ENCODE assay signal across 20 cellular contexts in genomic region chr14:31566456-31566855, GRCh38. TPM values are rescaled to one million over a fixed set of nuclear protein-coding genes. Genes with fewer than 3 reads are reported as not detected.
DNase-seq lines count a peak whose midpoint lies in the region; ATAC-seq, FAIRE-seq and TF ChIP-seq lines count a peak whose summit lies in the region.
"Had no signal": no experiment of that assay in that cellular context is flagged by ENCODE, and none has a peak within 500 bp of the region (broad histone marks: within the 10 kb centered on the region; RNA-seq: fewer than 3 reads in every experiment).

No MANE protein-coding gene starts in this region.

- no peak for TF ChIP-seq RAD21 in IMR-90 (IDR thresholded peaks at IDR 0.05; ENCODE audit: low read length)

- H3K9me3 ChIP-seq in IMR-90 (ENCODE audit: control insufficient read depth, insufficient read depth, low read length) (no peaks in the 10 kb centered on the region), keratinocyte (ENCODE audit: control insufficient read depth, low read depth, low read length) (no peaks in the 10 kb centered on the region)

- no peak overlapping the region for H2AK5ac ChIP-seq in IMR-90 (ENCODE audit: low read depth, low read length)

- 100% methylated on average over 1 of the region's 1 CpG; no CpG with 5 or more reads in 1 of the 2 experiments for WGBS in IMR-90 (ENCODE audit: extremely low coverage in 2 of 2, insufficient read length in 1 of 2), 2 experiments

- intact Hi-C loops in IMR-90 (cut with micrococcal nuclease): loop anchor here (10.0 kb wide), 1 partner anchor 898 kb away; no protein-coding TSS in a partner anchor

- no peaks in the 10 kb centered on the region for H3K79me2 ChIP-seq in keratinocyte (ENCODE audit: control insufficient read depth, insufficient read depth, low read length)

- no peak overlapping the region for H2BK5ac ChIP-seq in IMR-90 (ENCODE audit: low read depth, low read length, poor library complexity, severe bottlenecking)

- dilution Hi-C loops in IMR-90 (cut with HindIII; ENCODE audit: low sequenced_read_pairs, unreplicated experiment): no loop called here
- dilution Hi-C loops in keratinocyte (cut with MboI; ENCODE audit: extremely low pct_ligation_motif_present, low sequenced_read_pairs): no loop called here

- H4K20me1 ChIP-seq in IMR-90 (ENCODE audit: insufficient read depth, low read length) (no peaks in the 10 kb centered on the region), keratinocyte (ENCODE audit: control insufficient read depth, extremely low read depth, insufficient read depth, low read length) (no peaks in the 10 kb centered on the region)

- no peak overlapping the region for H2AK9ac ChIP-seq in IMR-90 (replicated peaks; ENCODE audit: low read depth, low read length, poor library complexity)

- ATAC-seq in IMR-90 (ENCODE audit: low read depth) (no peak), GM18517 (IDR thresholded peaks at IDR 0.05; ENCODE audit: unreplicated experiment) (no peak)
- ATAC-seq: GM23338 had no signal

- TF ChIP-seq CTCF in IMR-90 (conservative IDR thresholded peaks at IDR 0.05; ENCODE audit: low read depth, low read length) (no peak), keratinocyte (optimal IDR thresholded peaks at IDR 0.05 in 1 of 3, IDR thresholded peaks at IDR 0.05 in 1 of 3, conservative IDR thresholded peaks at IDR 0.05 in 1 of 3; ENCODE audit: extremely low read depth in 1 of 3, insufficient read depth in 2 of 3, low read length in 3 of 3) (no peak)

- no peak overlapping the region for H3K27ac ChIP-seq in IMR-90 (ENCODE audit: insufficient read depth, low read length)
- peak overlapping the region; percentile 78 for H3K27ac ChIP-seq in keratinocyte (ENCODE audit: control insufficient read depth, insufficient read depth, low read length)
- H3K27ac ChIP-seq: 22Rv1 had no signal

- no peaks in the 10 kb centered on the region for H3K9me1 ChIP-seq in IMR-90 (ENCODE audit: insufficient read depth, low read length)
- H3K9me1 ChIP-seq in keratinocyte (ENCODE audit: control insufficient read depth, extremely low read depth, insufficient read depth, low read length): no peaks in the 10 kb centered on the region

- H3K4me2 ChIP-seq in IMR-90 (ENCODE audit: low read depth, low read length) (no peak overlapping the region), keratinocyte (ENCODE audit: control insufficient read depth, extremely low read depth, insufficient read depth, low read depth, low read length) (no peak overlapping the region)
- H3K4me2 ChIP-seq: GM23338 had no signal

- no peak overlapping the region for H4K5ac ChIP-seq in IMR-90 (ENCODE audit: low read depth, low read length)

- H3K4ac ChIP-seq in IMR-90 (ENCODE audit: low read depth, low read length): no peak overlapping the region

- no peak overlapping the region for H2AFZ ChIP-seq in IMR-90 (replicated peaks; ENCODE audit: low read length, poor library complexity)
- H2AFZ ChIP-seq in keratinocyte (ENCODE audit: control insufficient read depth, low read length): no peak overlapping the region
- H2AFZ ChIP-seq: GM23338 had no signal

- no peak overlapping the region for H4K91ac ChIP-seq in IMR-90 (ENCODE audit: insufficient read depth, low read depth, low read length)

- H3K4me3 ChIP-seq in IMR-90 (ENCODE audit: insufficient read depth, low read depth, low read length) (no peak overlapping the region), keratinocyte (ENCODE audit: control insufficient read depth in 2 of 3, extremely low read depth in 1 of 3, insufficient read depth in 2 of 3, low read depth in 1 of 3, low read length in 3 of 3) (no peak overlapping the region)
- H3K4me3 ChIP-seq: GM23338 had no signal

- no peak overlapping the region for H3K18ac ChIP-seq in IMR-90 (ENCODE audit: low read depth, low read length)

- no peaks in the 10 kb centered on the region for H3K27me3 ChIP-seq in IMR-90 (ENCODE audit: control insufficient read depth, insufficient read depth, low read length)
- H3K27me3 ChIP-seq in keratinocyte (ENCODE audit: control insufficient read depth, extremely low read depth, insufficient read depth, low read length): no peaks in the 10 kb centered on the region

- H3K4me1 ChIP-seq in IMR-90 (ENCODE audit: control insufficient read depth, insufficient read depth, low read length) (peaks cover 9% of the 10 kb centered on the region), keratinocyte (ENCODE audit: control insufficient read depth, extremely low read depth, insufficient read depth, low read length) (peaks cover 23% of the 10 kb centered on the region)

- no peak overlapping the region for H3K23ac ChIP-seq in IMR-90 (ENCODE audit: low read depth, low read length)

- CTCF ChIA-PET in IMR-90 (lab: Yijun Ruan, JAX): no interaction called here

- H3K9ac ChIP-seq in IMR-90 (ENCODE audit: low read depth, low read length) (no peak overlapping the region), keratinocyte (ENCODE audit: control insufficient read depth, extremely low read depth, insufficient read depth, low read length) (no peak overlapping the region)

- H3K14ac ChIP-seq in IMR-90 (replicated peaks; ENCODE audit: low read depth, low read length): no peak overlapping the region

- POLR2A ChIA-PET in IMR-90 (lab: Charles Lee; ENCODE audit: unreplicated experiment): no interaction called here

- no peak overlapping the region for H4K8ac ChIP-seq in IMR-90 (ENCODE audit: low read depth in 2 of 2, low read length in 2 of 2)

- no peak for FAIRE-seq in keratinocyte (lab: Jason Lieb, UNC)
- FAIRE-seq: GM12892 had no signal

- no peak overlapping the region for H2BK120ac ChIP-seq in IMR-90 (ENCODE audit: low read depth, low read length)

- no peaks in the 10 kb centered on the region; a peak in 2 of 4 replicates for H3K79me1 ChIP-seq in IMR-90 (ENCODE audit: low read depth in 1 of 2, low read length in 2 of 2)

- in situ Hi-C loops in IMR-90 (cut with MboI; ENCODE audit: low sequenced_read_pairs): no loop called here

- H3K56ac ChIP-seq in IMR-90 (ENCODE audit: extremely low read depth, insufficient read depth, low read length): no peak overlapping the region

- DNase-seq in NCI-H82 (lab: John Stamatoyannopoulos, UW) (peak; percentile 8), NCI-H82 treated with DMSO at 0.1 percent for 48 hours (lab: John Stamatoyannopoulos, UW; ENCODE audit: unreplicated experiment) (no peak), IMR-90 (no peak), astrocyte of the hippocampus (ENCODE audit: low read depth, low spot score) (peak; percentile 25), keratinocyte (ENCODE audit: low read depth, low spot score) (no peak), NCI-H1694 treated with DMSO at 0.1 percent for 48 hours (lab: John Stamatoyannopoulos, UW) (no peak), GM19238 (ENCODE audit: insufficient read length, low spot score) (no peak)
- DNase-seq: ACHN; C1 segment of cervical spinal cord; Calu3; CD4-positive, alpha-beta memory T cell; COR-L47; DMS53; DMS79 treated with DMSO at 0.1 percent for 48 hours; H9; HFFc6 had no signal

- peak overlapping the region; percentile 62; the same call in 1 of the 2 replicates for H2BK20ac ChIP-seq in IMR-90 (ENCODE audit: low read depth, low read length)

- H3K36me3 ChIP-seq in IMR-90 (ENCODE audit: control insufficient read depth, insufficient read depth, low read length) (no peaks in the 10 kb centered on the region), keratinocyte (ENCODE audit: control insufficient read depth in 2 of 2, extremely low read depth in 1 of 2, insufficient read depth in 2 of 2, low read length in 2 of 2) (no peaks in the 10 kb centered on the region)

- H2BK15ac ChIP-seq in IMR-90 (ENCODE audit: low read depth, low read length): no peak overlapping the region

- no TSS peak for BruUV-seq in IMR-90 (replicated peaks; lab: Mats Ljungman, UMichigan)

- no peak for TF ChIP-seq POLR2A in IMR-90 (IDR thresholded peaks at IDR 0.05; ENCODE audit: low read depth, low read length)

TF ChIP-seq in IMR-90, 13 proteins besides CTCF, POLR2A, EP300 and RAD21 (continues in another document):
- no peak for TF ChIP-seq SMC3 (IDR thresholded peaks at IDR 0.05; ENCODE audit: low read depth, low read length)
- no peak for TF ChIP-seq MXI1 (IDR thresholded peaks at IDR 0.05; ENCODE audit: borderline replicate concordance, low read depth, low read length)
- TF ChIP-seq ELK1 (IDR thresholded peaks at IDR 0.05; ENCODE audit: borderline replicate concordance, low read depth, low read length): no peak
- no peak for TF ChIP-seq RFX5 (IDR thresholded peaks at IDR 0.05; ENCODE audit: low read depth, low read length)
- no peak for TF ChIP-seq RCOR1 (IDR thresholded peaks at IDR 0.05; ENCODE audit: insufficient replicate concordance, low read length)
- TF ChIP-seq USF2 (IDR thresholded peaks at IDR 0.05; ENCODE audit: low read depth, low read length): no peak
- TF ChIP-seq NFE2L2 (IDR thresholded peaks at IDR 0.05; ENCODE audit: low read depth, low read length): no peak
- TF ChIP-seq CEBPB (IDR thresholded peaks at IDR 0.05; ENCODE audit: low read depth, low read length): no peak

RNA-seq across cellular contexts. Expression of gene NUBPL, which starts 5.3 kb away (rescaled TPM):
- 11.5 and 15.6 TPM in 2 replicates for total RNA-seq in IMR-90 (2012; rRNA removed)
- polyA plus RNA-seq in IMR-90 (2012; rRNA removed): 4.7 and 5.4 TPM in 2 replicates
- polyA plus RNA-seq in IMR-90 (2012; cell fraction: cytosol; rRNA removed): 1.3 and 1.7 TPM in 2 replicates
- 0.36 and 3.1 TPM in 2 replicates for polyA plus RNA-seq in IMR-90 (2012; cell fraction: nucleus; rRNA removed; ENCODE audit: low replicate concordance)
- 10.7 to 18.8 TPM (median 11.1 TPM) in 3 replicates for polyA plus RNA-seq in keratinocyte
- polyA plus RNA-seq in keratinocyte (2011; ENCODE audit: low read depth): 11.3 TPM
- polyA plus RNA-seq in keratinocyte (2011; cell fraction: cytosol; rRNA removed): 11.1 and 18.3 TPM in 2 replicates
- 11.5 and 11.6 TPM in 2 replicates for polyA plus RNA-seq in keratinocyte (2011; cell fraction: nucleus; rRNA removed)
- 5.5 and 10.7 TPM in 2 replicates for polyA plus RNA-seq in keratinocyte (2012; ENCODE audit: low replicate concordance)
- polyA minus RNA-seq in keratinocyte: 3.4 to 15.8 TPM (median 7.7 TPM) in 3 replicates
- 10.9 TPM for polyA minus RNA-seq in keratinocyte (2011; cell fraction: cytosol; rRNA and poly(A)+ RNA removed)
- 7.5 and 20.5 TPM in 2 replicates for polyA minus RNA-seq in keratinocyte (2011; cell fraction: nucleus; rRNA and poly(A)+ RNA removed)

Comparison
In these comparisons a context has a peak if more than half of its experiments do, and no peak if none do; other contexts are left out.
1. DNase-seq: peak in NCI-H82 (single experiment) and astrocyte of the hippocampus (single experiment); none in NCI-H82 treated with DMSO at 0.1 percent for 48 hours (single experiment), IMR-90 (single experiment), keratinocyte (single experiment), NCI-H1694 treated with DMSO at 0.1 percent for 48 hours (single experiment) and GM19238 (single experiment).